8 cellular contexts compared by ENCODE assay signal in genomic region chr11:44566952-44567875, GRCh38. TPM values are rescaled to one million over a fixed set of nuclear protein-coding genes. Genes with fewer than 3 reads are reported as not detected.
DNase-seq lines count a peak whose midpoint lies in the region; ATAC-seq and TF ChIP-seq lines count a peak whose summit lies in the region.

No MANE protein-coding gene starts in this region.

- no peaks in the 10 kb centered on the region for H3K9me3 ChIP-seq in cardiac muscle cell (ENCODE audit: low read depth)

- peaks cover 32% of the 10 kb centered on the region for H3K36me3 Mint-ChIP-seq in activated T-cell treated with anti-CD3 and anti-CD28 coated beads, Interleukin-2, amount 50 U/mL, for 4 hours (ENCODE audit: insufficient read depth)
- no peaks in the 10 kb centered on the region for H3K36me3 Mint-ChIP-seq in immature natural killer cell
- peaks cover 4% of the 10 kb centered on the region for H3K36me3 Mint-ChIP-seq in type B pancreatic cell

- H3K27ac Mint-ChIP-seq in immature natural killer cell (peak overlapping the region in 3 of 6 donors; percentile 47 to 70 (median 58)), type B pancreatic cell (peak overlapping the region; percentile 54)

- H3K4me3 Mint-ChIP-seq in activated T-cell treated with anti-CD3 and anti-CD28 coated beads, Interleukin-2, amount 50 U/mL, for 4 hours, result peak overlapping the region; percentile 89
- peak overlapping the region; percentile 47 to 87 (median 81) for H3K4me3 Mint-ChIP-seq in immature natural killer cell
- peak overlapping the region; percentile 82 for H3K4me3 Mint-ChIP-seq in type B pancreatic cell

- no peaks in the 10 kb centered on the region for H3K27me3 Mint-ChIP-seq in activated T-cell treated with anti-CD3 and anti-CD28 coated beads, Interleukin-2, amount 50 U/mL, for 4 hours (ENCODE audit: low read depth)
- peaks cover 2 to 12% (median 3%) of the 10 kb centered on the region in 3 donors for H3K27me3 Mint-ChIP-seq in immature natural killer cell (ENCODE audit: low read depth in 3 of 3)
- peaks cover 6% of the 10 kb centered on the region for H3K27me3 Mint-ChIP-seq in type B pancreatic cell

- DNase-seq in cardiac muscle cell (ENCODE audit: low read depth in 1 of 2, low spot score in 1 of 2), result no peak
- DNase-seq in Right ventricle myocardium superior, result no peak
- peak; percentile 42 for DNase-seq in activated T-cell treated with anti-CD3 and anti-CD28 coated beads, Interleukin-2, amount 50 U/mL, for 4 hours
- DNase-seq in immature natural killer cell, result no peak
- DNase-seq in type B pancreatic cell (ENCODE audit: extremely low spot score, unreplicated experiment), result no peak
- no peak for DNase-seq in LoVo (ENCODE audit: low spot score)
- no peak for DNase-seq in ecto neural progenitor cell (ENCODE audit: low spot score)

- H3K27me3 ChIP-seq in cardiac muscle cell, result no peaks in the 10 kb centered on the region

- H3K27ac ChIP-seq in cardiac muscle cell, result no peak overlapping the region

- intact Hi-C loops in Right ventricle myocardium superior (cut with DNase I), result no loop called here

- ATAC-seq in Right ventricle myocardium superior (ENCODE audit: poor library complexity) (no peak), HG03469 (IDR thresholded peaks at IDR 0.05; ENCODE audit: unreplicated experiment) (no peak)
- no peak for ATAC-seq in activated T-cell treated with anti-CD3 and anti-CD28 coated beads, Interleukin-2, amount 50 U/mL, for 4 hours

- H3K4me1 Mint-ChIP-seq in activated T-cell treated with anti-CD3 and anti-CD28 coated beads, Interleukin-2, amount 50 U/mL, for 4 hours (ENCODE audit: low read depth), result peaks cover 59% of the 10 kb centered on the region
- H3K4me1 Mint-ChIP-seq in immature natural killer cell (peaks cover 37 to 47% of the 10 kb centered on the region in 2 donors), type B pancreatic cell (ENCODE audit: unreplicated experiment) (peaks cover 41% of the 10 kb centered on the region)

- H3K4me1 ChIP-seq in cardiac muscle cell (ENCODE audit: low read depth), result peaks cover 7% of the 10 kb centered on the region

- TF ChIP-seq CTCF in cardiac muscle cell (IDR thresholded peaks at IDR 0.05; ENCODE audit: low read depth, low read length), result peak; percentile 8
- TF ChIP-seq CTCF in type B pancreatic cell (conservative IDR thresholded peaks at IDR 0.05), result peak; percentile 42

- no peak overlapping the region for H3K4me3 ChIP-seq in cardiac muscle cell

- H3K9me3 Mint-ChIP-seq in activated T-cell treated with anti-CD3 and anti-CD28 coated beads, Interleukin-2, amount 50 U/mL, for 4 hours, result no peaks in the 10 kb centered on the region
- H3K9me3 Mint-ChIP-seq in immature natural killer cell (no peaks in the 10 kb centered on the region), type B pancreatic cell (no peaks in the 10 kb centered on the region)

- no peaks in the 10 kb centered on the region for H3K36me3 ChIP-seq in cardiac muscle cell

RNA-seq across cellular contexts. Expression of gene CD82, which starts 1.8 kb away (rescaled TPM):
- total RNA-seq in cardiac muscle cell, result 8.0 and 14.8 TPM in 2 replicates
- 33.9 and 59.7 TPM in 2 replicates for polyA plus RNA-seq in cardiac muscle cell
- total RNA-seq in Right ventricle myocardium superior, result 54.6 TPM
- 100 to 1,000 TPM; 364 to 594 (median 428) TPM for total RNA-seq in activated T-cell treated with anti-CD3 and anti-CD28 coated beads, Interleukin-2, amount 50 U/mL, for 4 hours
- polyA plus RNA-seq in immature natural killer cell, result 10 to 100 TPM in 2 of 3 donors, 1 to 10 TPM in 1; 9.7 to 15.7 (median 10.7) TPM
- 80.3 and 82.1 TPM in 2 replicates for total RNA-seq in type B pancreatic cell (ENCODE audit: low replicate concordance)
